Comparison of ENCODE assay signal across 9 cellular contexts in genomic region chr11:45929486-45930030, GRCh38. TPM values are rescaled to one million over a fixed set of nuclear protein-coding genes. Genes with fewer than 3 reads are reported as not detected.
A peak's percentile ranks its signal among the peaks of the same experiment; 100 is the strongest.
DNase-seq lines count a peak whose midpoint lies in the region; ATAC-seq and TF ChIP-seq lines count a peak whose summit lies in the region.
"Had no signal": no experiment of that assay in that cellular context is flagged by ENCODE, and none has a peak within 500 bp of the region (broad histone marks: within the 10 kb centered on the region; RNA-seq: fewer than 3 reads in every experiment).

No MANE protein-coding gene starts in this region.

- H4K8ac ChIP-seq in IMR-90 (ENCODE audit: low read depth in 2 of 2, low read length in 2 of 2): no peak overlapping the region

- no peaks in the 10 kb centered on the region for H3K9me3 ChIP-seq in CD8-positive, alpha-beta T cell (ENCODE audit: low read length)
- H3K9me3 ChIP-seq in IMR-90 (ENCODE audit: control insufficient read depth, insufficient read depth, low read length): no peaks in the 10 kb centered on the region

- peak overlapping the region; percentile 79 for H2AK9ac ChIP-seq in IMR-90 (replicated peaks; ENCODE audit: low read depth, low read length, poor library complexity)

- dilution Hi-C loops in IMR-90 (cut with HindIII; ENCODE audit: low sequenced_read_pairs, unreplicated experiment): no loop called here

- no peaks in the 10 kb centered on the region for H3K27me3 Mint-ChIP-seq in CD8-positive, alpha-beta T cell (ENCODE audit: low read depth)
- no peaks in the 10 kb centered on the region for H3K27me3 Mint-ChIP-seq in progenitor cell of endocrine pancreas
- H3K27me3 Mint-ChIP-seq in osteocyte (ENCODE audit: unreplicated experiment): peaks cover 6% of the 10 kb centered on the region

- TF ChIP-seq CTCF in CD8-positive, alpha-beta T cell (IDR thresholded peaks at IDR 0.05): no peak
- TF ChIP-seq CTCF in IMR-90 (conservative IDR thresholded peaks at IDR 0.05; ENCODE audit: low read depth, low read length) (no peak), foreskin keratinocyte (conservative IDR thresholded peaks at IDR 0.05) (no peak), progenitor cell of endocrine pancreas (IDR thresholded peaks at IDR 0.05; ENCODE audit: unreplicated experiment) (no peak), osteocyte (IDR thresholded peaks at IDR 0.05) (no peak)

- no peak overlapping the region for H2AFZ ChIP-seq in IMR-90 (replicated peaks; ENCODE audit: low read length, poor library complexity)

- peak overlapping the region; percentile 58 for H3K4me3 Mint-ChIP-seq in CD8-positive, alpha-beta T cell
- H3K4me3 Mint-ChIP-seq in progenitor cell of endocrine pancreas (ENCODE audit: low read depth): no peak overlapping the region
- H3K4me3 Mint-ChIP-seq in osteocyte (ENCODE audit: unreplicated experiment): no peak overlapping the region

- no peak overlapping the region for H3K56ac ChIP-seq in IMR-90 (ENCODE audit: extremely low read depth, insufficient read depth, low read length)

- peak overlapping the region; percentile 50 for H3K27ac ChIP-seq in CD8-positive, alpha-beta T cell (ENCODE audit: low read depth, low read length)
- H3K27ac ChIP-seq in IMR-90 (ENCODE audit: insufficient read depth, low read length): no peak overlapping the region
- H3K27ac ChIP-seq in foreskin keratinocyte: no peak overlapping the region

- TF ChIP-seq POLR2A in IMR-90 (IDR thresholded peaks at IDR 0.05; ENCODE audit: low read depth, low read length): no peak

- H3K9me1 ChIP-seq in IMR-90 (ENCODE audit: insufficient read depth, low read length): no peaks in the 10 kb centered on the region

- no peak for TF ChIP-seq RAD21 in IMR-90 (IDR thresholded peaks at IDR 0.05; ENCODE audit: low read length)

- peaks cover 28% of the 10 kb centered on the region for H3K4me1 Mint-ChIP-seq in CD8-positive, alpha-beta T cell (ENCODE audit: low read depth)
- H3K4me1 Mint-ChIP-seq in progenitor cell of endocrine pancreas (ENCODE audit: low read depth) (peaks cover 13% of the 10 kb centered on the region), osteocyte (ENCODE audit: unreplicated experiment) (peaks cover 8% of the 10 kb centered on the region)

- H3K4ac ChIP-seq in IMR-90 (ENCODE audit: low read depth, low read length): no peak overlapping the region

- no peak for DNase-seq in CD8-positive, alpha-beta T cell
- DNase-seq in IMR-90 (no peak), foreskin keratinocyte (no peak), progenitor cell of endocrine pancreas (ENCODE audit: low spot score, unreplicated experiment) (no peak), osteocyte (ENCODE audit: extremely low spot score, unreplicated experiment) (no peak), HuH-7.5 (ENCODE audit: low spot score) (no peak)

- peaks cover 18% of the 10 kb centered on the region for H3K36me3 ChIP-seq in CD8-positive, alpha-beta T cell (ENCODE audit: insufficient read depth, low read length)
- H3K36me3 ChIP-seq in IMR-90 (ENCODE audit: control insufficient read depth, insufficient read depth, low read length): peaks cover 25% of the 10 kb centered on the region

- no peak overlapping the region for H4K91ac ChIP-seq in IMR-90 (ENCODE audit: insufficient read depth, low read depth, low read length)

- ATAC-seq in CD8-positive, alpha-beta T cell: no peak
- ATAC-seq in GM19467 (IDR thresholded peaks at IDR 0.05; ENCODE audit: unreplicated experiment) (peak; percentile 22), IMR-90 (ENCODE audit: low read depth) (peak; percentile 42; the same call in 1 of the 2 replicates), foreskin keratinocyte (peak; percentile 26), GM21423 (IDR thresholded peaks at IDR 0.05; ENCODE audit: unreplicated experiment) (no peak)
- ATAC-seq: left lobe of liver had no signal

- no peak overlapping the region for H3K9ac ChIP-seq in IMR-90 (ENCODE audit: low read depth, low read length)

- POLR2A ChIA-PET in CD8-positive, alpha-beta T cell (lab: Charles Lee): interaction anchor here (3.2 kb wide), 1 partner anchor 12 kb away, joined by 21 read pairs; the partner anchor contains the start of gene PEX16
- POLR2A ChIA-PET in IMR-90 (lab: Charles Lee; ENCODE audit: unreplicated experiment): no interaction called here

- peak overlapping the region; percentile 91 for H3K27ac Mint-ChIP-seq in CD8-positive, alpha-beta T cell
- H3K27ac Mint-ChIP-seq in progenitor cell of endocrine pancreas (no peak overlapping the region), osteocyte (ENCODE audit: unreplicated experiment) (no peak overlapping the region)

- no peak overlapping the region for H4K5ac ChIP-seq in IMR-90 (ENCODE audit: low read depth, low read length)

- peaks cover 31% of the 10 kb centered on the region for H3K4me1 ChIP-seq in CD8-positive, alpha-beta T cell (ENCODE audit: insufficient read depth, low read length)
- no peaks in the 10 kb centered on the region; the same call in 1 of the 2 replicates for H3K4me1 ChIP-seq in IMR-90 (ENCODE audit: control insufficient read depth, insufficient read depth, low read length)
- peaks cover 41% of the 10 kb centered on the region for H3K4me1 ChIP-seq in foreskin keratinocyte

- H2BK20ac ChIP-seq in IMR-90 (ENCODE audit: low read depth, low read length): no peak overlapping the region

- H3K4me3 ChIP-seq in CD8-positive, alpha-beta T cell (ENCODE audit: low read depth, low read length): peak overlapping the region; percentile 40
- no peak overlapping the region for H3K4me3 ChIP-seq in IMR-90 (ENCODE audit: insufficient read depth, low read depth, low read length)

- no peak overlapping the region for H3K4me2 ChIP-seq in IMR-90 (ENCODE audit: low read depth, low read length)

- H3K36me3 Mint-ChIP-seq in CD8-positive, alpha-beta T cell: peaks cover 27% of the 10 kb centered on the region
- H3K36me3 Mint-ChIP-seq in progenitor cell of endocrine pancreas (ENCODE audit: insufficient read depth): peaks cover 12% of the 10 kb centered on the region
- H3K36me3 Mint-ChIP-seq in osteocyte (ENCODE audit: unreplicated experiment): peaks cover 19% of the 10 kb centered on the region

- no peak overlapping the region for H2BK120ac ChIP-seq in IMR-90 (ENCODE audit: low read depth, low read length)

- in situ Hi-C loops in IMR-90 (cut with MboI; ENCODE audit: low sequenced_read_pairs): no loop called here

- H3K18ac ChIP-seq in IMR-90 (ENCODE audit: low read depth, low read length): no peak overlapping the region

- no CpG with 5 or more reads among the region's 10 CpGs for WGBS in IMR-90 (ENCODE audit: extremely low coverage in 2 of 2, insufficient read length in 1 of 2), 2 experiments

- BruUV-seq in IMR-90 (replicated peaks; lab: Mats Ljungman, UMichigan): no TSS peak

- H2AK5ac ChIP-seq in IMR-90 (ENCODE audit: low read depth, low read length): no peak overlapping the region

- no peaks in the 10 kb centered on the region for H3K79me1 ChIP-seq in IMR-90 (ENCODE audit: low read depth in 1 of 2, low read length in 2 of 2)

- no peak overlapping the region for H3K14ac ChIP-seq in IMR-90 (replicated peaks; ENCODE audit: low read depth, low read length)

- intact Hi-C loops in CD8-positive, alpha-beta T cell (cut with DNase I, micrococcal nuclease): no loop called here
- intact Hi-C loops in IMR-90 (cut with micrococcal nuclease): no loop called here

- CTCF ChIA-PET in CD8-positive, alpha-beta T cell (lab: Charles Lee): interaction anchor here (1.1 to 2.4 kb wide), 2 partner anchors 12 to 35 kb away, joined by 4 to 15 read pairs; partner anchors contain the start of gene PEX16
- CTCF ChIA-PET in IMR-90 (lab: Yijun Ruan, JAX): interaction anchor here (1.2 kb wide), 1 partner anchor 13 kb away, joined by 3 read pairs; no protein-coding TSS in a partner anchor

- H2BK15ac ChIP-seq in IMR-90 (ENCODE audit: low read depth, low read length): no peak overlapping the region

- H3K9me3 Mint-ChIP-seq in CD8-positive, alpha-beta T cell: no peaks in the 10 kb centered on the region
- no peaks in the 10 kb centered on the region for H3K9me3 Mint-ChIP-seq in progenitor cell of endocrine pancreas (ENCODE audit: low read depth)
- no peaks in the 10 kb centered on the region for H3K9me3 Mint-ChIP-seq in osteocyte (ENCODE audit: unreplicated experiment)

- no peaks in the 10 kb centered on the region for H3K27me3 ChIP-seq in CD8-positive, alpha-beta T cell (ENCODE audit: insufficient read depth, low read length)
- H3K27me3 ChIP-seq in IMR-90 (ENCODE audit: control insufficient read depth, insufficient read depth, low read length) (peaks cover 15% of the 10 kb centered on the region), foreskin keratinocyte (no peaks in the 10 kb centered on the region)

- no peak overlapping the region for H2BK5ac ChIP-seq in IMR-90 (ENCODE audit: low read depth, low read length, poor library complexity, severe bottlenecking)

- H3K23ac ChIP-seq in IMR-90 (ENCODE audit: low read depth, low read length): no peak overlapping the region

- peaks cover 7% of the 10 kb centered on the region; the same call in 1 of the 2 replicates for H4K20me1 ChIP-seq in IMR-90 (ENCODE audit: insufficient read depth, low read length)

RNA-seq across cellular contexts. Expression of gene LARGE2, which starts 7.1 kb away (rescaled TPM):
- 1 to 10 TPM; 3.0 to 4.2 TPM for total RNA-seq in CD8-positive, alpha-beta T cell
- not detected in 2 replicates for total RNA-seq in IMR-90 (2012; rRNA removed)
- 0.03 and 0.13 TPM in 2 replicates for polyA plus RNA-seq in IMR-90 (2012; rRNA removed)
- polyA plus RNA-seq in IMR-90 (2012; cell fraction: cytosol; rRNA removed): 0.10 and 0.16 TPM in 2 replicates
- 0.38 and 0.49 TPM in 2 replicates for polyA plus RNA-seq in IMR-90 (2012; cell fraction: nucleus; rRNA removed; ENCODE audit: low replicate concordance)
- 42.6 and 48.1 TPM in 2 replicates for total RNA-seq in foreskin keratinocyte
- polyA plus RNA-seq in foreskin keratinocyte: 57.7 and 65.8 TPM in 2 replicates
- 39.4 and 47.3 TPM in 2 replicates for total RNA-seq in progenitor cell of endocrine pancreas
- total RNA-seq in osteocyte: not detected in 2 replicates

RNA-seq across cellular contexts. Expression of gene PEX16, which starts 11.9 kb away (rescaled TPM):
- total RNA-seq in CD8-positive, alpha-beta T cell: 10 to 100 TPM; 51.5 to 55.6 TPM
- total RNA-seq in IMR-90 (2012; rRNA removed) (15.3 and 17.9 TPM in 2 replicates), foreskin keratinocyte (20.4 and 20.7 TPM in 2 replicates), progenitor cell of endocrine pancreas (28.0 and 34.6 TPM in 2 replicates), osteocyte (24.5 and 24.8 TPM in 2 replicates)
- polyA plus RNA-seq in IMR-90 (2012; rRNA removed) (23.3 and 29.4 TPM in 2 replicates), foreskin keratinocyte (25.7 and 27.0 TPM in 2 replicates)
- 34.1 and 38.2 TPM in 2 replicates for polyA plus RNA-seq in IMR-90 (2012; cell fraction: cytosol; rRNA removed)
- polyA plus RNA-seq in IMR-90 (2012; cell fraction: nucleus; rRNA removed; ENCODE audit: low replicate concordance): 48.3 and 88.8 TPM in 2 replicates

RNA-seq across cellular contexts. Expression of gene FREY1, which starts 22.5 kb away (rescaled TPM):
- total RNA-seq in CD8-positive, alpha-beta T cell: 1 to 10 TPM; 3.7 to 5.1 TPM
- total RNA-seq in IMR-90 (2012; rRNA removed): 0.83 TPM in 1 of 2 replicates, not detected in the other
- 0.21 and 0.49 TPM in 2 replicates for polyA plus RNA-seq in IMR-90 (2012; rRNA removed)
- polyA plus RNA-seq in IMR-90 (2012; cell fraction: cytosol; rRNA removed): 0.10 and 0.11 TPM in 2 replicates
- 1.6 and 1.7 TPM in 2 replicates for polyA plus RNA-seq in IMR-90 (2012; cell fraction: nucleus; rRNA removed; ENCODE audit: low replicate concordance)
- total RNA-seq in foreskin keratinocyte: 0.14 and 0.31 TPM in 2 replicates
- 0.11 TPM in 2 replicates for polyA plus RNA-seq in foreskin keratinocyte
- 2.8 and 3.7 TPM in 2 replicates for total RNA-seq in progenitor cell of endocrine pancreas
- 0.81 and 1.5 TPM in 2 replicates for total RNA-seq in osteocyte

RNA-seq across cellular contexts. Expression of gene MAPK8IP1, which starts 44.1 kb away (rescaled TPM):
- total RNA-seq in CD8-positive, alpha-beta T cell: 1 to 10 TPM; 6.5 to 8.4 TPM
- total RNA-seq in IMR-90 (2012; rRNA removed) (6.5 and 6.9 TPM in 2 replicates), foreskin keratinocyte (0.78 and 1.0 TPM in 2 replicates), progenitor cell of endocrine pancreas (43.0 and 48.1 TPM in 2 replicates), osteocyte (9.8 and 10.1 TPM in 2 replicates)
- polyA plus RNA-seq in IMR-90 (2012; rRNA removed) (9.6 and 12.4 TPM in 2 replicates), foreskin keratinocyte (0.54 and 1.0 TPM in 2 replicates)
- polyA plus RNA-seq in IMR-90 (2012; cell fraction: cytosol; rRNA removed): 5.9 and 10.4 TPM in 2 replicates
- 10.5 and 18.3 TPM in 2 replicates for polyA plus RNA-seq in IMR-90 (2012; cell fraction: nucleus; rRNA removed; ENCODE audit: low replicate concordance)

Comparison
In these comparisons a context has a peak if more than half of its experiments do, and no peak if none do; other contexts are left out.
1. ATAC-seq: peak in GM19467 (single experiment), IMR-90 (single experiment) and foreskin keratinocyte (single experiment); none in CD8-positive, alpha-beta T cell (single experiment) and GM21423 (single experiment).